25 cellular contexts compared by ENCODE assay signal in the genomic region with DNA sequence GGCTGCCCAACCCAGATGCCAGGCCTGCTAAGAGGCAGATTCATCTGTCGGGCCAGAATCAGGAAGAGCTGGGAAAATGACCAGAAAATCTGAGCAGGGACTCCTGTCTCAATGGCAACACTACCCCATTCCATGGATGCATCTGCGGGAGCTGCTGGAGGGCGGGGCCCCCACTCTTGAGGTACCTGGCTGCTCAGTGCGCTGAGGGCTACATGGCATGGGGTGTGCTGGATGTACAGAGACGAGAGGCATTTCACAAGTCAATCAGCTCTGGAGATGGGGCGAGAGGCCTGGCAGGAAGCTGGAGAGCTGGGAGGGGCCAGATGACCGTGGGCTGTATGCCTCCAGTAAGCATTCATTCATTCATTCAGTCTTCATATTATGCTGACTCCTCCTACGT.
"Had no signal": no experiment of that assay in that cellular context is flagged by ENCODE, and none has a peak within 500 bp of the region (broad histone marks: within the 10 kb centered on the region; RNA-seq: fewer than 3 reads in every experiment).

No MANE protein-coding gene starts in this region.

- FAIRE-seq: endometrium, frontal cortex, small intestine had no signal

- H3K36me3 ChIP-seq: left lung, lower lobe of right lung, neutrophil, ovary, sigmoid colon, tibial nerve had no signal

- H3K27me3 ChIP-seq: ovary had no signal

- H3K9me3 ChIP-seq: left lung, lower lobe of right lung, neutrophil, ovary, sigmoid colon, tibial nerve had no signal

- H3K4me3 ChIP-seq: left lung, lower lobe of right lung, ovary, sigmoid colon, tibial nerve had no signal

- DNase-seq: activated B cell treated with CpG ODN at 0.5 μM for 24 hours; activated CD4-positive, alpha-beta T cell treated with anti-CD3 and anti-CD28 coated beads for 4 hours; activated CD4-positive, alpha-beta T cell treated with anti-CD3 and anti-CD28 coated beads, Interleukin-2, amount 50 U/mL, for 4 hours; activated gamma-delta T cell treated with Interleukin-2 at 50 U/mL for 16 hours; activated naive CD4-positive, alpha-beta T cell treated with anti-CD3 and anti-CD28 coated beads, Interleukin-2, amount 50 U/mL, for 16 hours; activated T-cell treated with anti-CD3 and anti-CD28 coated beads for 4 hours; amniotic stem cell; central memory CD4-positive, alpha-beta T cell; effector CD4-positive, alpha-beta T cell; left lung; lower lobe of right lung; mesenchymal stem cell; natural killer cell; ovary; small intestine; stimulated activated CD4-positive, alpha-beta T cell treated with anti-CD3 and anti-CD28 coated beads, Interleukin-1b, Interleukin-23, amount 100 ng/mL, for 48 hours; stimulated activated CD4-positive, alpha-beta T cell treated with anti-CD3 and anti-CD28 coated beads, Interleukin-4, amount 100 ng/mL, for 4 hours; stimulated activated CD8-positive, alpha-beta memory T cell treated with anti-CD3 and anti-CD28 coated beads, Interleukin-4, amount 100 ng/mL, for 48 hours; T-helper 2 cell had no signal

- H3K27ac ChIP-seq: epithelial cell of prostate, left lung, lower lobe of right lung, neutrophil, ovary, sigmoid colon, tibial nerve had no signal
